Comparison of ENCODE assay signal across 1 cellular context in the genomic region with DNA sequence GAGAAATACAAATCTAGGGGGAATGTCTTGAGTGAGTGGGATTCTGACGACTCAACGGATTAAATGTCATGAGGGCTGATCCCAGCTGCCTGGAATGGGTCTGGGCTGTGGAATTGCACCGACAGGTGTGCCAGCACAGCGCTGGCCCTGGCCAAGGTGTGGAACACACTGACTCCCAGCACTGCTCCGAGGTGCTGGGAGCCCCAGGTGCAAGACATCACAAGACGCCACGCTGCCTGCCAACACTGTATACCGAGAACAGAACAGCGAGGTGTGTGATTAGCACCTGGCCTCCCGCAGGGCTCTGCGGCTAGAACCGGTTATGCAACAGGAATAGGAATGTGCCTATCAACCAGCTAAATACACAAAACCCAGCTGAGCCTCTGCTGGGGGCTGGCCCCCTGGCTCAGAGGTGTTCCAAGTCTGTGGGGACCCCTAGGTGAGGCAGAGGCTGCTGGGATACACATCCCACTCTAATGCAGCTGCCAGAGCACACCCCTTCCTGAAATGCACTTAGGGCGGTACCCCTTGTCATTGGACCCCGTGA.
TF ChIP-seq lines count a peak whose summit lies in the region.

No MANE protein-coding gene starts in this region.

TF ChIP-seq in HepG2, 621 proteins besides CTCF, POLR2A, EP300 and RAD21 (continued from another document and continues in another):
- TF ChIP-seq ZNF614 (CRISPR knock-in tag; IDR thresholded peaks at IDR 0.05; ENCODE audit: borderline replicate concordance) = 0 out of 2 replicates have a peak, but pooled peaks have one; percentile 10
- TF ChIP-seq ZNF121 (CRISPR knock-in tag; IDR thresholded peaks at IDR 0.05) = no peak
- peak; percentile 46; the same call in 1 of the 2 replicates for TF ChIP-seq ZNF563 (CRISPR knock-in tag; IDR thresholded peaks at IDR 0.05)
- TF ChIP-seq, protein P1, sequence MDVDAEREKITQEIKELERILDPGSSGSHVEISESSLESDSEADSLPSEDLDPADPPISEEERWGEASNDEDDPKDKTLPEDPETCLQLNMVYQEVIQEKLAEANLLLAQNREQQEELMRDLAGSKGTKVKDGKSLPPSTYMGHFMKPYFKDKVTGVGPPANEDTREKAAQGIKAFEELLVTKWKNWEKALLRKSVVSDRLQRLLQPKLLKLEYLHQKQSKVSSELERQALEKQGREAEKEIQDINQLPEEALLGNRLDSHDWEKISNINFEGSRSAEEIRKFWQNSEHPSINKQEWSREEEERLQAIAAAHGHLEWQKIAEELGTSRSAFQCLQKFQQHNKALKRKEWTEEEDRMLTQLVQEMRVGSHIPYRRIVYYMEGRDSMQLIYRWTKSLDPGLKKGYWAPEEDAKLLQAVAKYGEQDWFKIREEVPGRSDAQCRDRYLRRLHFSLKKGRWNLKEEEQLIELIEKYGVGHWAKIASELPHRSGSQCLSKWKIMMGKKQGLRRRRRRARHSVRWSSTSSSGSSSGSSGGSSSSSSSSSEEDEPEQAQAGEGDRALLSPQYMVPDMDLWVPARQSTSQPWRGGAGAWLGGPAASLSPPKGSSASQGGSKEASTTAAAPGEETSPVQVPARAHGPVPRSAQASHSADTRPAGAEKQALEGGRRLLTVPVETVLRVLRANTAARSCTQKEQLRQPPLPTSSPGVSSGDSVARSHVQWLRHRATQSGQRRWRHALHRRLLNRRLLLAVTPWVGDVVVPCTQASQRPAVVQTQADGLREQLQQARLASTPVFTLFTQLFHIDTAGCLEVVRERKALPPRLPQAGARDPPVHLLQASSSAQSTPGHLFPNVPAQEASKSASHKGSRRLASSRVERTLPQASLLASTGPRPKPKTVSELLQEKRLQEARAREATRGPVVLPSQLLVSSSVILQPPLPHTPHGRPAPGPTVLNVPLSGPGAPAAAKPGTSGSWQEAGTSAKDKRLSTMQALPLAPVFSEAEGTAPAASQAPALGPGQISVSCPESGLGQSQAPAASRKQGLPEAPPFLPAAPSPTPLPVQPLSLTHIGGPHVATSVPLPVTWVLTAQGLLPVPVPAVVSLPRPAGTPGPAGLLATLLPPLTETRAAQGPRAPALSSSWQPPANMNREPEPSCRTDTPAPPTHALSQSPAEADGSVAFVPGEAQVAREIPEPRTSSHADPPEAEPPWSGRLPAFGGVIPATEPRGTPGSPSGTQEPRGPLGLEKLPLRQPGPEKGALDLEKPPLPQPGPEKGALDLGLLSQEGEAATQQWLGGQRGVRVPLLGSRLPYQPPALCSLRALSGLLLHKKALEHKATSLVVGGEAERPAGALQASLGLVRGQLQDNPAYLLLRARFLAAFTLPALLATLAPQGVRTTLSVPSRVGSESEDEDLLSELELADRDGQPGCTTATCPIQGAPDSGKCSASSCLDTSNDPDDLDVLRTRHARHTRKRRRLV (CRISPR knock-in tag; IDR thresholded peaks at IDR 0.05) = no peak
- TF ChIP-seq PHF20 (CRISPR knock-in tag; IDR thresholded peaks at IDR 0.05) = no peak
- TF ChIP-seq KAT7 (CRISPR knock-in tag; IDR thresholded peaks at IDR 0.05; ENCODE audit: borderline replicate concordance) = no peak
- TF ChIP-seq ZNF605 (CRISPR knock-in tag; IDR thresholded peaks at IDR 0.05) = peak; percentile 32; the same call in 1 of the 2 replicates
- TF ChIP-seq JDP2 (CRISPR knock-in tag; IDR thresholded peaks at IDR 0.05; ENCODE audit: borderline replicate concordance) = no peak
- TF ChIP-seq EHMT2 (IDR thresholded peaks at IDR 0.05; ENCODE audit: borderline replicate concordance, low read depth, low read length) = no peak
- TF ChIP-seq IRF2 (CRISPR knock-in tag; IDR thresholded peaks at IDR 0.05) = peak; percentile 50; the same call in 1 of the 2 replicates
- no peak for TF ChIP-seq ZNF274 (CRISPR knock-in tag; IDR thresholded peaks at IDR 0.05)
- TF ChIP-seq SALL1 (CRISPR knock-in tag; IDR thresholded peaks at IDR 0.05) = peak; percentile 67; the same call in 1 of the 2 replicates
- TF ChIP-seq ZFYVE20 (CRISPR knock-in tag; IDR thresholded peaks at IDR 0.05; ENCODE audit: borderline replicate concordance, low read depth) = no peak
- TF ChIP-seq, protein P2, sequence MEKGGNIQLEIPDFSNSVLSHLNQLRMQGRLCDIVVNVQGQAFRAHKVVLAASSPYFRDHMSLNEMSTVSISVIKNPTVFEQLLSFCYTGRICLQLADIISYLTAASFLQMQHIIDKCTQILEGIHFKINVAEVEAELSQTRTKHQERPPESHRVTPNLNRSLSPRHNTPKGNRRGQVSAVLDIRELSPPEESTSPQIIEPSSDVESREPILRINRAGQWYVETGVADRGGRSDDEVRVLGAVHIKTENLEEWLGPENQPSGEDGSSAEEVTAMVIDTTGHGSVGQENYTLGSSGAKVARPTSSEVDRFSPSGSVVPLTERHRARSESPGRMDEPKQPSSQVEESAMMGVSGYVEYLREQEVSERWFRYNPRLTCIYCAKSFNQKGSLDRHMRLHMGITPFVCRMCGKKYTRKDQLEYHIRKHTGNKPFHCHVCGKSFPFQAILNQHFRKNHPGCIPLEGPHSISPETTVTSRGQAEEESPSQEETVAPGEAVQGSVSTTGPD (CRISPR knock-in tag; IDR thresholded peaks at IDR 0.05) = no peak
- TF ChIP-seq ZNF17 (CRISPR knock-in tag; IDR thresholded peaks at IDR 0.05) = no peak
- TF ChIP-seq, protein P3, sequence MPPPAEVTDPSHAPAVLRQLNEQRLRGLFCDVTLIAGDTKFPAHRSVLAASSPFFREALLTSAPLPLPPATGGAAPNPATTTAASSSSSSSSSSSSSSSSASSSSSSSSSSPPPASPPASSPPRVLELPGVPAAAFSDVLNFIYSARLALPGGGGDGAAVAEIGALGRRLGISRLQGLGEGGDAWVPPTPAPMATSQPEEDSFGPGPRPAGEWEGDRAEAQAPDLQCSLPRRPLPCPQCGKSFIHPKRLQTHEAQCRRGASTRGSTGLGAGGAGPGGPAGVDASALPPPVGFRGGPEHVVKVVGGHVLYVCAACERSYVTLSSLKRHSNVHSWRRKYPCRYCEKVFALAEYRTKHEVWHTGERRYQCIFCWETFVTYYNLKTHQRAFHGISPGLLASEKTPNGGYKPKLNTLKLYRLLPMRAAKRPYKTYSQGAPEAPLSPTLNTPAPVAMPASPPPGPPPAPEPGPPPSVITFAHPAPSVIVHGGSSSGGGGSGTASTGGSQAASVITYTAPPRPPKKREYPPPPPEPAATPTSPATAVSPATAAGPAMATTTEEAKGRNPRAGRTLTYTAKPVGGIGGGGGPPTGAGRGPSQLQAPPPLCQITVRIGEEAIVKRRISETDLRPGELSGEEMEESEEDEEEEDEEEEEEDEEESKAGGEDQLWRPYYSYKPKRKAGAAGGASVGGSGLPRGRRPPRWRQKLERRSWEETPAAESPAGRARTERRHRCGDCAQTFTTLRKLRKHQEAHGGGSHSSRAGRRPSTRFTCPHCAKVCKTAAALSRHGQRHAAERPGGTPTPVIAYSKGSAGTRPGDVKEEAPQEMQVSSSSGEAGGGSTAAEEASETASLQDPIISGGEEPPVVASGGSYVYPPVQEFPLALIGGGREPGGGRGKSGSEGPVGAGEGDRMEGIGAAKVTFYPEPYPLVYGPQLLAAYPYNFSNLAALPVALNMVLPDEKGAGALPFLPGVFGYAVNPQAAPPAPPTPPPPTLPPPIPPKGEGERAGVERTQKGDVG (CRISPR knock-in tag; IDR thresholded peaks at IDR 0.05; ENCODE audit: borderline replicate concordance) = peak; percentile 29; the same call in 1 of the 2 replicates
- TF ChIP-seq LCORL (IDR thresholded peaks at IDR 0.05) = no peak
- 0 out of 2 replicates have a peak, but pooled peaks have one; percentile 40 for TF ChIP-seq LCORL (CRISPR knock-in tag; IDR thresholded peaks at IDR 0.05)
- no peak for TF ChIP-seq KDM4B (CRISPR knock-in tag; IDR thresholded peaks at IDR 0.05)
- TF ChIP-seq GATAD2A (CRISPR knock-in tag; IDR thresholded peaks at IDR 0.05) = peak; percentile 82
- no peak for TF ChIP-seq AGO2 (optimal IDR thresholded peaks at IDR 0.05; ENCODE audit: low read depth, low read length)
- TF ChIP-seq, protein P4, sequence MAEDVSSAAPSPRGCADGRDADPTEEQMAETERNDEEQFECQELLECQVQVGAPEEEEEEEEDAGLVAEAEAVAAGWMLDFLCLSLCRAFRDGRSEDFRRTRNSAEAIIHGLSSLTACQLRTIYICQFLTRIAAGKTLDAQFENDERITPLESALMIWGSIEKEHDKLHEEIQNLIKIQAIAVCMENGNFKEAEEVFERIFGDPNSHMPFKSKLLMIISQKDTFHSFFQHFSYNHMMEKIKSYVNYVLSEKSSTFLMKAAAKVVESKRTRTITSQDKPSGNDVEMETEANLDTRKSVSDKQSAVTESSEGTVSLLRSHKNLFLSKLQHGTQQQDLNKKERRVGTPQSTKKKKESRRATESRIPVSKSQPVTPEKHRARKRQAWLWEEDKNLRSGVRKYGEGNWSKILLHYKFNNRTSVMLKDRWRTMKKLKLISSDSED (CRISPR knock-in tag; IDR thresholded peaks at IDR 0.05) = 0 out of 2 replicates have a peak, but pooled peaks have one; percentile 64
- TF ChIP-seq CBFB (CRISPR knock-in tag; IDR thresholded peaks at IDR 0.05) = peak; percentile 74; the same call in 1 of the 2 replicates
- no peak for TF ChIP-seq SMYD3 (CRISPR knock-in tag; IDR thresholded peaks at IDR 0.05)
- 0 out of 2 replicates have a peak, but pooled peaks have one; percentile 30 for TF ChIP-seq ZSCAN29 (CRISPR knock-in tag; conservative IDR thresholded peaks at IDR 0.05)
- TF ChIP-seq, protein P5, sequence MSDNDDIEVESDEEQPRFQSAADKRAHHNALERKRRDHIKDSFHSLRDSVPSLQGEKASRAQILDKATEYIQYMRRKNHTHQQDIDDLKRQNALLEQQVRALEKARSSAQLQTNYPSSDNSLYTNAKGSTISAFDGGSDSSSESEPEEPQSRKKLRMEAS (IDR thresholded peaks at IDR 0.05) = 0 out of 2 replicates have a peak, but pooled peaks have one; percentile 29
- no peak for TF ChIP-seq ZNF607 (CRISPR knock-in tag; IDR thresholded peaks at IDR 0.05; ENCODE audit: borderline replicate concordance)
- peak; percentile 56; the same call in 1 of the 2 replicates for TF ChIP-seq TGIF2 (CRISPR knock-in tag; IDR thresholded peaks at IDR 0.05)
- TF ChIP-seq, protein P6, sequence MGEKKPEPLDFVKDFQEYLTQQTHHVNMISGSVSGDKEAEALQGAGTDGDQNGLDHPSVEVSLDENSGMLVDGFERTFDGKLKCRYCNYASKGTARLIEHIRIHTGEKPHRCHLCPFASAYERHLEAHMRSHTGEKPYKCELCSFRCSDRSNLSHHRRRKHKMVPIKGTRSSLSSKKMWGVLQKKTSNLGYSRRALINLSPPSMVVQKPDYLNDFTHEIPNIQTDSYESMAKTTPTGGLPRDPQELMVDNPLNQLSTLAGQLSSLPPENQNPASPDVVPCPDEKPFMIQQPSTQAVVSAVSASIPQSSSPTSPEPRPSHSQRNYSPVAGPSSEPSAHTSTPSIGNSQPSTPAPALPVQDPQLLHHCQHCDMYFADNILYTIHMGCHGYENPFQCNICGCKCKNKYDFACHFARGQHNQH (CRISPR knock-in tag; IDR thresholded peaks at IDR 0.05) = peak; percentile 64; the same call in 1 of the 2 replicates
- TF ChIP-seq, protein P7, sequence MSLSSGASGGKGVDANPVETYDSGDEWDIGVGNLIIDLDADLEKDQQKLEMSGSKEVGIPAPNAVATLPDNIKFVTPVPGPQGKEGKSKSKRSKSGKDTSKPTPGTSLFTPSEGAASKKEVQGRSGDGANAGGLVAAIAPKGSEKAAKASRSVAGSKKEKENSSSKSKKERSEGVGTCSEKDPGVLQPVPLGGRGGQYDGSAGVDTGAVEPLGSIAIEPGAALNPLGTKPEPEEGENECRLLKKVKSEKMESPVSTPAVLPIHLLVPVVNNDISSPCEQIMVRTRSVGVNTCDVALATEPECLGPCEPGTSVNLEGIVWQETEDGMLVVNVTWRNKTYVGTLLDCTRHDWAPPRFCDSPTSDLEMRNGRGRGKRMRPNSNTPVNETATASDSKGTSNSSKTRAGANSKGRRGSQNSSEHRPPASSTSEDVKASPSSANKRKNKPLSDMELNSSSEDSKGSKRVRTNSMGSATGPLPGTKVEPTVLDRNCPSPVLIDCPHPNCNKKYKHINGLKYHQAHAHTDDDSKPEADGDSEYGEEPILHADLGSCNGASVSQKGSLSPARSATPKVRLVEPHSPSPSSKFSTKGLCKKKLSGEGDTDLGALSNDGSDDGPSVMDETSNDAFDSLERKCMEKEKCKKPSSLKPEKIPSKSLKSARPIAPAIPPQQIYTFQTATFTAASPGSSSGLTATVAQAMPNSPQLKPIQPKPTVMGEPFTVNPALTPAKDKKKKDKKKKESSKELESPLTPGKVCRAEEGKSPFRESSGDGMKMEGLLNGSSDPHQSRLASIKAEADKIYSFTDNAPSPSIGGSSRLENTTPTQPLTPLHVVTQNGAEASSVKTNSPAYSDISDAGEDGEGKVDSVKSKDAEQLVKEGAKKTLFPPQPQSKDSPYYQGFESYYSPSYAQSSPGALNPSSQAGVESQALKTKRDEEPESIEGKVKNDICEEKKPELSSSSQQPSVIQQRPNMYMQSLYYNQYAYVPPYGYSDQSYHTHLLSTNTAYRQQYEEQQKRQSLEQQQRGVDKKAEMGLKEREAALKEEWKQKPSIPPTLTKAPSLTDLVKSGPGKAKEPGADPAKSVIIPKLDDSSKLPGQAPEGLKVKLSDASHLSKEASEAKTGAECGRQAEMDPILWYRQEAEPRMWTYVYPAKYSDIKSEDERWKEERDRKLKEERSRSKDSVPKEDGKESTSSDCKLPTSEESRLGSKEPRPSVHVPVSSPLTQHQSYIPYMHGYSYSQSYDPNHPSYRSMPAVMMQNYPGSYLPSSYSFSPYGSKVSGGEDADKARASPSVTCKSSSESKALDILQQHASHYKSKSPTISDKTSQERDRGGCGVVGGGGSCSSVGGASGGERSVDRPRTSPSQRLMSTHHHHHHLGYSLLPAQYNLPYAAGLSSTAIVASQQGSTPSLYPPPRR (CRISPR knock-in tag; IDR thresholded peaks at IDR 0.05; ENCODE audit: borderline replicate concordance) = no peak
- TF ChIP-seq, protein P8, sequence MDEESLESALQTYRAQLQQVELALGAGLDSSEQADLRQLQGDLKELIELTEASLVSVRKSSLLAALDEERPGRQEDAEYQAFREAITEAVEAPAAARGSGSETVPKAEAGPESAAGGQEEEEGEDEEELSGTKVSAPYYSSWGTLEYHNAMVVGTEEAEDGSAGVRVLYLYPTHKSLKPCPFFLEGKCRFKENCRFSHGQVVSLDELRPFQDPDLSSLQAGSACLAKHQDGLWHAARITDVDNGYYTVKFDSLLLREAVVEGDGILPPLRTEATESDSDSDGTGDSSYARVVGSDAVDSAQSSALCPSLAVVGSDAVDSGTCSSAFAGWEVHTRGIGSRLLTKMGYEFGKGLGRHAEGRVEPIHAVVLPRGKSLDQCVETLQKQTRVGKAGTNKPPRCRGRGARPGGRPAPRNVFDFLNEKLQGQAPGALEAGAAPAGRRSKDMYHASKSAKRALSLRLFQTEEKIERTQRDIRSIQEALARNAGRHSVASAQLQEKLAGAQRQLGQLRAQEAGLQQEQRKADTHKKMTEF (CRISPR knock-in tag; IDR thresholded peaks at IDR 0.05) = no peak
- no peak for TF ChIP-seq ZNF672 (CRISPR knock-in tag; IDR thresholded peaks at IDR 0.05)
- TF ChIP-seq, protein P9, sequence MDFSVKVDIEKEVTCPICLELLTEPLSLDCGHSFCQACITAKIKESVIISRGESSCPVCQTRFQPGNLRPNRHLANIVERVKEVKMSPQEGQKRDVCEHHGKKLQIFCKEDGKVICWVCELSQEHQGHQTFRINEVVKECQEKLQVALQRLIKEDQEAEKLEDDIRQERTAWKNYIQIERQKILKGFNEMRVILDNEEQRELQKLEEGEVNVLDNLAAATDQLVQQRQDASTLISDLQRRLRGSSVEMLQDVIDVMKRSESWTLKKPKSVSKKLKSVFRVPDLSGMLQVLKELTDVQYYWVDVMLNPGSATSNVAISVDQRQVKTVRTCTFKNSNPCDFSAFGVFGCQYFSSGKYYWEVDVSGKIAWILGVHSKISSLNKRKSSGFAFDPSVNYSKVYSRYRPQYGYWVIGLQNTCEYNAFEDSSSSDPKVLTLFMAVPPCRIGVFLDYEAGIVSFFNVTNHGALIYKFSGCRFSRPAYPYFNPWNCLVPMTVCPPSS (IDR thresholded peaks at IDR 0.05) = no peak
- peak; percentile 71 for TF ChIP-seq ZSCAN21 (CRISPR knock-in tag; IDR thresholded peaks at IDR 0.05; ENCODE audit: borderline replicate concordance)
- TF ChIP-seq, protein P10, sequence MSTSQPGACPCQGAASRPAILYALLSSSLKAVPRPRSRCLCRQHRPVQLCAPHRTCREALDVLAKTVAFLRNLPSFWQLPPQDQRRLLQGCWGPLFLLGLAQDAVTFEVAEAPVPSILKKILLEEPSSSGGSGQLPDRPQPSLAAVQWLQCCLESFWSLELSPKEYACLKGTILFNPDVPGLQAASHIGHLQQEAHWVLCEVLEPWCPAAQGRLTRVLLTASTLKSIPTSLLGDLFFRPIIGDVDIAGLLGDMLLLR (CRISPR knock-in tag; IDR thresholded peaks at IDR 0.05) = no peak
